In genomic region chr20:51661609-51662178, GRCh38 we compare ENCODE assay signal across 1 cellular context.
TF ChIP-seq lines count a peak whose summit lies in the region.

No MANE protein-coding gene starts in this region.

TF ChIP-seq in HepG2, 621 proteins besides CTCF, POLR2A, EP300 and RAD21 (continued from another document and continues in another):
- no peak for TF ChIP-seq ZNF367 (CRISPR knock-in tag; IDR thresholded peaks at IDR 0.05; ENCODE audit: borderline replicate concordance)
- peak; percentile 53 for TF ChIP-seq ZNF331 (CRISPR knock-in tag; IDR thresholded peaks at IDR 0.05)
- peak; percentile 92 for TF ChIP-seq RARA (CRISPR knock-in tag; IDR thresholded peaks at IDR 0.05)
- peak; percentile 36; the same call in 1 of the 2 replicates for TF ChIP-seq NKX3-1 (CRISPR knock-in tag; IDR thresholded peaks at IDR 0.05)
- peak; percentile 96 for TF ChIP-seq JUN (CRISPR knock-in tag; IDR thresholded peaks at IDR 0.05)
- peak; percentile 70 for TF ChIP-seq ZNF792 (CRISPR knock-in tag; IDR thresholded peaks at IDR 0.05)
- TF ChIP-seq ZNF841 (CRISPR knock-in tag; IDR thresholded peaks at IDR 0.05; ENCODE audit: borderline replicate concordance) = no peak
- no peak for TF ChIP-seq ZBTB3 (CRISPR knock-in tag; IDR thresholded peaks at IDR 0.05; ENCODE audit: borderline replicate concordance, low read depth)
- no peak for TF ChIP-seq CEBPG (CRISPR knock-in tag; IDR thresholded peaks at IDR 0.05)
- TF ChIP-seq POLR2AphosphoS2 (IDR thresholded peaks at IDR 0.05; ENCODE audit: low read depth, low read length) = no peak
- no peak for TF ChIP-seq PCBP1 (IDR thresholded peaks at IDR 0.05; ENCODE audit: borderline replicate concordance, low read depth, low read length)
- TF ChIP-seq GATA4 (IDR thresholded peaks at IDR 0.05; ENCODE audit: borderline replicate concordance, low read depth) = peak; percentile 83; the same call in 1 of the 2 replicates
- no peak for TF ChIP-seq CBX5 (CRISPR knock-in tag; IDR thresholded peaks at IDR 0.05; ENCODE audit: borderline replicate concordance)
- TF ChIP-seq U2AF2 (IDR thresholded peaks at IDR 0.05; ENCODE audit: low read depth, low read length) = no peak
- TF ChIP-seq ZFP36 (IDR thresholded peaks at IDR 0.05; ENCODE audit: borderline replicate concordance, low read depth, low read length, partially characterized antibody) = no peak
- TF ChIP-seq ZMAT3 (CRISPR knock-in tag; conservative IDR thresholded peaks at IDR 0.05) = no peak
- TF ChIP-seq THAP7 (CRISPR knock-in tag; IDR thresholded peaks at IDR 0.05) = no peak
- peak; percentile 82 for TF ChIP-seq ZBTB43 (CRISPR knock-in tag; conservative IDR thresholded peaks at IDR 0.05)
- no peak for TF ChIP-seq ZNF138 (CRISPR knock-in tag; IDR thresholded peaks at IDR 0.05; ENCODE audit: low read depth)
- TF ChIP-seq ZNF639 (CRISPR knock-in tag; conservative IDR thresholded peaks at IDR 0.05) = no peak
- TF ChIP-seq NFIC (IDR thresholded peaks at IDR 0.05; ENCODE audit: low read length) = peak; percentile 74
- no peak for TF ChIP-seq ZNF619 (CRISPR knock-in tag; IDR thresholded peaks at IDR 0.05)
- TF ChIP-seq KLF15 (CRISPR knock-in tag; IDR thresholded peaks at IDR 0.05; ENCODE audit: borderline replicate concordance) = no peak
- TF ChIP-seq MXD4 (CRISPR knock-in tag; IDR thresholded peaks at IDR 0.05) = no peak
- no peak for TF ChIP-seq ZNF510 (CRISPR knock-in tag; IDR thresholded peaks at IDR 0.05; ENCODE audit: low read depth)
- TF ChIP-seq ASH2L (IDR thresholded peaks at IDR 0.05; ENCODE audit: insufficient read length, low read depth, low read length) = no peak
- TF ChIP-seq MED1 (CRISPR knock-in tag; IDR thresholded peaks at IDR 0.05) = peak; percentile 86
- TF ChIP-seq TCF12 (IDR thresholded peaks at IDR 0.05) = no peak
- TF ChIP-seq TCF12 (CRISPR knock-in tag; IDR thresholded peaks at IDR 0.05) = no peak
- no peak for TF ChIP-seq ZNF317 (CRISPR knock-in tag; IDR thresholded peaks at IDR 0.05)
- no peak for TF ChIP-seq ETS1 (CRISPR knock-in tag; IDR thresholded peaks at IDR 0.05)
- no peak for TF ChIP-seq ZNF710 (CRISPR knock-in tag; IDR thresholded peaks at IDR 0.05; ENCODE audit: borderline replicate concordance)
- TF ChIP-seq HNF4A (CRISPR knock-in tag; IDR thresholded peaks at IDR 0.05) = no peak
- no peak for TF ChIP-seq HCFC1 (IDR thresholded peaks at IDR 0.05; ENCODE audit: low read depth, low read length)
- TF ChIP-seq IRF2 (CRISPR knock-in tag; IDR thresholded peaks at IDR 0.05) = peak; percentile 51; the same call in 1 of the 2 replicates
- peak; percentile 61 for TF ChIP-seq PAXIP1 (CRISPR knock-in tag; conservative IDR thresholded peaks at IDR 0.05)
- peak; percentile 78; the same call in 1 of the 2 replicates for TF ChIP-seq ZGPAT (CRISPR knock-in tag; IDR thresholded peaks at IDR 0.05)
- TF ChIP-seq SKI (IDR thresholded peaks at IDR 0.05; ENCODE audit: partially characterized antibody) = peak; percentile 69
- TF ChIP-seq MEIS2 (CRISPR knock-in tag; IDR thresholded peaks at IDR 0.05) = peak; percentile 55; the same call in 1 of the 2 replicates
- TF ChIP-seq ZNF740 (CRISPR knock-in tag; IDR thresholded peaks at IDR 0.05) = no peak
- no peak for TF ChIP-seq SATB2 (CRISPR knock-in tag; IDR thresholded peaks at IDR 0.05)
- no peak for TF ChIP-seq KLF13 (CRISPR knock-in tag; IDR thresholded peaks at IDR 0.05)
- TF ChIP-seq ARNTL (CRISPR knock-in tag; IDR thresholded peaks at IDR 0.05) = no peak
- TF ChIP-seq ZFP91 (CRISPR knock-in tag; IDR thresholded peaks at IDR 0.05; ENCODE audit: borderline replicate concordance) = no peak
- no peak for TF ChIP-seq CEBPB (IDR thresholded peaks at IDR 0.05; ENCODE audit: borderline replicate concordance, low read depth, low read length)
- peak; percentile 89 for TF ChIP-seq TBX2 (CRISPR knock-in tag; IDR thresholded peaks at IDR 0.05; ENCODE audit: borderline replicate concordance)
- TF ChIP-seq ZBTB34 (CRISPR knock-in tag; IDR thresholded peaks at IDR 0.05) = no peak
- TF ChIP-seq ZNF552 (CRISPR knock-in tag; IDR thresholded peaks at IDR 0.05; ENCODE audit: borderline replicate concordance) = no peak
- TF ChIP-seq ZNF235 (CRISPR knock-in tag; IDR thresholded peaks at IDR 0.05; ENCODE audit: borderline replicate concordance) = no peak
- no peak for TF ChIP-seq ZFY (CRISPR knock-in tag; IDR thresholded peaks at IDR 0.05)
- TF ChIP-seq ZBTB1 (CRISPR knock-in tag; IDR thresholded peaks at IDR 0.05; ENCODE audit: borderline replicate concordance) = no peak
- no peak for TF ChIP-seq CENPT (CRISPR knock-in tag; IDR thresholded peaks at IDR 0.05; ENCODE audit: low read depth)
- no peak for TF ChIP-seq ZBTB39 (CRISPR knock-in tag; IDR thresholded peaks at IDR 0.05)
- TF ChIP-seq EEA1 (CRISPR knock-in tag; IDR thresholded peaks at IDR 0.05; ENCODE audit: borderline replicate concordance) = no peak
